ENCODE assay signal across 8 cellular contexts in the genomic region with DNA sequence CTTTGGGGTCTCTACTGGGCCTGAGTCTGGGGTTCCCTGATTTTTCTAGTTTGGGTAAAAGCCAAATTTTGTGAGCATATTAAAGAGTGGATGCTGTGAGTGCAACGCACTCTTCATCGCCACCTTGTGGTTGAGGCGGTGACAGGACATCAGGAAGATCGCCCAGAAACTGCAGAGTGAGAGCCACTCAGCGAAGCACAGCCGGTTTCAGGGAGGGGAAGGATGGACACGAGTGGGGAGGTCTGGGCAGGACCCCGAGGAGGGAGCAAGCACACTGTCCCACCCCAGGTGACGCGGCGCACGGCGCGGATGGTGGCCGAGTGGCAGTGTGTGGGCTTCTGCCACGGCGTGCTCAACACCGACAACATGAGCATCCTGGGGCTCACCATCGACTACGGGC. TPM values are rescaled to one million over a fixed set of nuclear protein-coding genes. Genes with fewer than 3 reads are reported as not detected.
DNase-seq lines count a peak whose midpoint lies in the region; ATAC-seq, FAIRE-seq and TF ChIP-seq lines count a peak whose summit lies in the region.

No MANE protein-coding gene starts in this region.

- peaks cover 7% of the 10 kb centered on the region for H3K79me2 ChIP-seq in OCI-LY1 (ENCODE audit: insufficient read depth, low read length)

- H3K9ac ChIP-seq in OCI-LY1 (ENCODE audit: low read length): no peak overlapping the region

- POLR2A ChIA-PET in AG04450 (lab: Yijun Ruan, JAX): no interaction called here

- no peaks in the 10 kb centered on the region; the same call in 1 of the 2 replicates for H3K9me3 ChIP-seq in AG04450 (ENCODE audit: control insufficient read depth, insufficient read depth, low read length)
- H3K9me3 ChIP-seq in OCI-LY1 (ENCODE audit: low read length): no peaks in the 10 kb centered on the region
- no peaks in the 10 kb centered on the region for H3K9me3 ChIP-seq in pancreas

- intact Hi-C loops in pancreas (cut with DNase I): loop anchor here in 2 of 3 donors (2.0 kb wide), 2 partner anchors 61 to 63 kb away; no protein-coding TSS in a partner anchor

- FAIRE-seq in GM12891 (lab: Jason Lieb, UNC): peak; percentile 94
- FAIRE-seq in pancreas (lab: Jason Lieb, UNC): no peak

- DNase-seq in AG04450 (ENCODE audit: low read depth, low spot score) (no peak), GM12891 (ENCODE audit: insufficient read length, low spot score) (peak; percentile 88), fibroblast of villous mesenchyme (ENCODE audit: low read depth) (peak; percentile 67), pancreas (peak in 4 of 6 donors; percentile 49 to 77 (median 62))
- peak; percentile 45 to 47 for DNase-seq in activated T-helper 1 cell treated with anti-CD3 and anti-CD28 coated beads, Interleukin-2, amount 50 U/mL, for 16 hours (ENCODE audit: low read depth in 1 of 2, low spot score in 1 of 2)

- H3K27ac ChIP-seq in AG04450 (ENCODE audit: low read depth, low read length): no peak overlapping the region
- H3K27ac ChIP-seq in OCI-LY1 (ENCODE audit: low read depth, low read length, poor library complexity, severe bottlenecking): no peak overlapping the region
- H3K27ac ChIP-seq in pancreas: no peak overlapping the region

- H2AFZ ChIP-seq in OCI-LY1 (ENCODE audit: low read length): no peak overlapping the region

- TF ChIP-seq CTCF in AG04450 (IDR thresholded peaks at IDR 0.05; ENCODE audit: low read depth, low read length) (peak; percentile 92), OCI-LY1 (IDR thresholded peaks at IDR 0.05; ENCODE audit: low read length) (peak; percentile 94), fibroblast of villous mesenchyme (IDR thresholded peaks at IDR 0.05; ENCODE audit: insufficient read depth, low read depth, low read length) (peak; percentile 88), pancreas (IDR thresholded peaks at IDR 0.05) (peak; percentile 70 to 84 (median 72))

- peak; percentile 73 to 84 (median 80) for ATAC-seq in pancreas
- no peak for ATAC-seq in GM19395 (IDR thresholded peaks at IDR 0.05; ENCODE audit: unreplicated experiment)
- ATAC-seq in HG03460 (IDR thresholded peaks at IDR 0.05; ENCODE audit: unreplicated experiment): no peak

- WGBS in pancreas, 2 donors: 59 to 61% methylated on average over 20 of the region's 20 CpGs

- no peak for TF ChIP-seq POLR2A in GM12891 (IDR thresholded peaks at IDR 0.05; ENCODE audit: low read depth, low read length)

- no peaks in the 10 kb centered on the region for H4K20me1 ChIP-seq in OCI-LY1 (ENCODE audit: insufficient read depth, low read length)

- H3F3A ChIP-seq in OCI-LY1 (ENCODE audit: insufficient read depth, low read length): no peaks in the 10 kb centered on the region

- CTCF ChIA-PET in AG04450 (lab: Charles Lee): no interaction called here

- H3K9me2 ChIP-seq in OCI-LY1 (ENCODE audit: low read depth, low read length): no peaks in the 10 kb centered on the region

- no peak overlapping the region for H3K4me3 ChIP-seq in AG04450 (ENCODE audit: low read depth, low read length)
- no peak overlapping the region for H3K4me3 ChIP-seq in OCI-LY1 (ENCODE audit: low read depth, low read length, poor library complexity, severe bottlenecking)
- no peak overlapping the region for H3K4me3 ChIP-seq in fibroblast of villous mesenchyme (ENCODE audit: low read depth, low read length)
- H3K4me3 ChIP-seq in pancreas: no peak overlapping the region

- H3K36me3 ChIP-seq in OCI-LY1 (ENCODE audit: insufficient read depth, low read length) (peaks cover 79% of the 10 kb centered on the region), pancreas (peaks cover 0 to 35% (median 4%) of the 10 kb centered on the region in 3 donors)

- H3K27me3 ChIP-seq in AG04450 (ENCODE audit: control insufficient read depth, insufficient read depth, low read length) (no peaks in the 10 kb centered on the region), OCI-LY1 (ENCODE audit: insufficient read depth, low read length) (no peaks in the 10 kb centered on the region), pancreas (no peaks in the 10 kb centered on the region)

- H3K4me2 ChIP-seq in OCI-LY1 (ENCODE audit: low read length): no peak overlapping the region

- H3K4me1 ChIP-seq in OCI-LY1 (ENCODE audit: insufficient read depth, low read length, severe bottlenecking) (peaks cover 24% of the 10 kb centered on the region), pancreas (no peaks in the 10 kb centered on the region)

TF ChIP-seq in GM12891, 5 proteins besides CTCF, POLR2A, EP300 and RAD21:
- no peak for TF ChIP-seq TAF1 (IDR thresholded peaks at IDR 0.05; ENCODE audit: low read depth, low read length)
- no peak for TF ChIP-seq PAX5 (IDR thresholded peaks at IDR 0.05; ENCODE audit: insufficient read depth, low read length, severe bottlenecking)
- TF ChIP-seq SPI1 (IDR thresholded peaks at IDR 0.05; ENCODE audit: low read depth, low read length): no peak
- no peak for TF ChIP-seq POU2F2 (IDR thresholded peaks at IDR 0.05; ENCODE audit: low read depth, low read length)
- TF ChIP-seq POLR2AphosphoS5 (IDR thresholded peaks at IDR 0.05; ENCODE audit: low read depth, low read length): no peak

RNA-seq across cellular contexts. Expression of gene SELENOO, which starts 9.1 kb away (rescaled TPM):
- 6.8 and 9.4 TPM in 2 replicates for polyA plus RNA-seq in AG04450 (2011; rRNA removed)
- polyA minus RNA-seq in AG04450 (2011; rRNA and poly(A)+ RNA removed): 3.4 and 4.9 TPM in 2 replicates
- polyA plus RNA-seq in GM12891 (2012; ENCODE audit: low read depth, missing spikeins): 10.4 TPM
- 18.0 and 20.7 TPM in 2 replicates for total RNA-seq in fibroblast of villous mesenchyme
- 10 to 100 TPM; 11.6 to 17.8 (median 13.0) TPM for total RNA-seq in pancreas
- 10 to 100 TPM; 78.2 to 79.8 TPM for polyA plus RNA-seq in pancreas

RNA-seq across cellular contexts. Expression of gene TRABD, which starts 24.2 kb away (rescaled TPM):
- polyA plus RNA-seq in AG04450 (2011; rRNA removed): 8.7 and 11.8 TPM in 2 replicates
- 7.1 and 9.2 TPM in 2 replicates for polyA minus RNA-seq in AG04450 (2011; rRNA and poly(A)+ RNA removed)
- polyA plus RNA-seq in GM12891 (2012; ENCODE audit: low read depth, missing spikeins): 53.0 TPM
- 21.6 and 27.4 TPM in 2 replicates for total RNA-seq in fibroblast of villous mesenchyme
- total RNA-seq in pancreas: 10 to 100 TPM; 25.9 to 64.1 (median 48.6) TPM
- 100 to 1,000 TPM; 104 to 107 TPM for polyA plus RNA-seq in pancreas

RNA-seq across cellular contexts. Expression of gene TUBGCP6, which starts 34.9 kb away (rescaled TPM):
- polyA plus RNA-seq in AG04450 (2011; rRNA removed) (8.5 and 10.8 TPM in 2 replicates), pancreas (100 to 1,000 TPM; 109 to 139 TPM)
- 11.9 and 12.7 TPM in 2 replicates for polyA minus RNA-seq in AG04450 (2011; rRNA and poly(A)+ RNA removed)
- 25.2 TPM for polyA plus RNA-seq in GM12891 (2012; ENCODE audit: low read depth, missing spikeins)
- total RNA-seq in fibroblast of villous mesenchyme (25.4 and 32.4 TPM in 2 replicates), pancreas (10 to 100 TPM; 19.2 to 36.7 (median 26.8) TPM)

RNA-seq across cellular contexts. Expression of gene PANX2, which starts 39.4 kb away (rescaled TPM):
- polyA plus RNA-seq in AG04450 (2011; rRNA removed) (0.93 and 1.1 TPM in 2 replicates), pancreas (1 to 10 TPM in 1 of 2 donors, under 1 TPM in 1; 0.68 to 3.5 TPM)
- 0.17 and 0.28 TPM in 2 replicates for polyA minus RNA-seq in AG04450 (2011; rRNA and poly(A)+ RNA removed)
- 0.67 TPM for polyA plus RNA-seq in GM12891 (2012; ENCODE audit: low read depth, missing spikeins)
- total RNA-seq in fibroblast of villous mesenchyme (0.32 and 0.43 TPM in 2 replicates), pancreas (1 to 10 TPM in 1 of 6 donors, under 1 TPM in 5; 0.31 to 1.2 (median 0.60) TPM)

RNA-seq across cellular contexts. Expression of gene HDAC10, which starts 41.2 kb away (rescaled TPM):
- 7.0 and 9.9 TPM in 2 replicates for polyA plus RNA-seq in AG04450 (2011; rRNA removed)
- polyA minus RNA-seq in AG04450 (2011; rRNA and poly(A)+ RNA removed): 7.4 and 9.7 TPM in 2 replicates
- 32.6 TPM for polyA plus RNA-seq in GM12891 (2012; ENCODE audit: low read depth, missing spikeins)
- total RNA-seq in fibroblast of villous mesenchyme: 18.7 and 19.4 TPM in 2 replicates
- 10 to 100 TPM; 17.0 to 40.7 (median 19.1) TPM for total RNA-seq in pancreas
- 10 to 100 TPM; 67.7 to 78.3 TPM for polyA plus RNA-seq in pancreas

Comparison
In these comparisons a context has a peak if more than half of its experiments do, and no peak if none do; other contexts are left out.
1. ATAC-seq: peak in pancreas (4 of 4); none in GM19395 (single experiment) and HG03460 (single experiment).
2. Peak in every context shown above with its lines, with median percentiles within 50 percentile points of each other: CTCF ChIP-seq.